Comparison of ENCODE assay signal across 2 cellular contexts in genomic region chr19:38018694-38019426, GRCh38.
TF ChIP-seq lines count a peak whose summit lies in the region.

No MANE protein-coding gene starts in this region.

TF ChIP-seq in IMR-90, 13 proteins besides CTCF, POLR2A, EP300 and RAD21:
- TF ChIP-seq SMC3 (IDR thresholded peaks at IDR 0.05; ENCODE audit: low read depth, low read length) = no peak
- no peak for TF ChIP-seq CHD1 (IDR thresholded peaks at IDR 0.05; ENCODE audit: low read depth, low read length)
- TF ChIP-seq MXI1 (IDR thresholded peaks at IDR 0.05; ENCODE audit: borderline replicate concordance, low read depth, low read length) = no peak
- TF ChIP-seq MAFK (IDR thresholded peaks at IDR 0.05; ENCODE audit: low read depth, low read length) = no peak
- no peak for TF ChIP-seq USF2 (IDR thresholded peaks at IDR 0.05; ENCODE audit: low read depth, low read length)
- no peak for TF ChIP-seq BHLHE40 (IDR thresholded peaks at IDR 0.05; ENCODE audit: low read depth, low read length)
- no peak for TF ChIP-seq CEBPB (IDR thresholded peaks at IDR 0.05; ENCODE audit: low read depth, low read length)
- no peak for TF ChIP-seq MAZ (IDR thresholded peaks at IDR 0.05; ENCODE audit: borderline replicate concordance, low read depth, low read length)
- TF ChIP-seq RCOR1 (IDR thresholded peaks at IDR 0.05; ENCODE audit: insufficient replicate concordance, low read length) = no peak
- TF ChIP-seq NFE2L2 (IDR thresholded peaks at IDR 0.05; ENCODE audit: low read depth, low read length) = no peak
- no peak for TF ChIP-seq ELK1 (IDR thresholded peaks at IDR 0.05; ENCODE audit: borderline replicate concordance, low read depth, low read length)
- no peak for TF ChIP-seq FOS (IDR thresholded peaks at IDR 0.05; ENCODE audit: low read depth, low read length)
- TF ChIP-seq RFX5 (IDR thresholded peaks at IDR 0.05; ENCODE audit: low read depth, low read length) = no peak

TF ChIP-seq in H1, 55 proteins besides CTCF, POLR2A, EP300 and RAD21:
- TF ChIP-seq JUN (IDR thresholded peaks at IDR 0.05; ENCODE audit: low read depth, low read length) (no peak), TAF1 (IDR thresholded peaks at IDR 0.05; ENCODE audit: low read depth, low read length) (no peak), CHD1 (IDR thresholded peaks at IDR 0.05; ENCODE audit: low read depth, low read length) (no peak), SP1 (IDR thresholded peaks at IDR 0.05; ENCODE audit: low read depth, low read length) (no peak), CHD7 (IDR thresholded peaks at IDR 0.05; ENCODE audit: insufficient replicate concordance, low read length) (no peak), CBX5 (IDR thresholded peaks at IDR 0.05; ENCODE audit: low read depth, low read length) (no peak), SIX5 (IDR thresholded peaks at IDR 0.05; ENCODE audit: low read depth, low read length) (no peak), PHF8 (conservative IDR thresholded peaks at IDR 0.05; ENCODE audit: low read depth, low read length) (no peak), YY1 (IDR thresholded peaks at IDR 0.05; ENCODE audit: low read depth, low read length) (no peak), KDM5A (IDR thresholded peaks at IDR 0.05; ENCODE audit: low read length) (no peak), CTBP2 (IDR thresholded peaks at IDR 0.05; ENCODE audit: borderline replicate concordance, insufficient read depth, insufficient read length, low read length) (no peak), KDM1A (IDR thresholded peaks at IDR 0.05; ENCODE audit: borderline replicate concordance, low read length) (no peak), EZH2 (IDR thresholded peaks at IDR 0.05; ENCODE audit: low read depth, low read length, severe bottlenecking) (no peak), TCF12 (IDR thresholded peaks at IDR 0.05; ENCODE audit: low read depth, low read length) (no peak), CREB1 (IDR thresholded peaks at IDR 0.05) (no peak), CHD2 (IDR thresholded peaks at IDR 0.05; ENCODE audit: low read length) (no peak), ATF2 (IDR thresholded peaks at IDR 0.05; ENCODE audit: low read length) (no peak)
